In the genomic region with DNA sequence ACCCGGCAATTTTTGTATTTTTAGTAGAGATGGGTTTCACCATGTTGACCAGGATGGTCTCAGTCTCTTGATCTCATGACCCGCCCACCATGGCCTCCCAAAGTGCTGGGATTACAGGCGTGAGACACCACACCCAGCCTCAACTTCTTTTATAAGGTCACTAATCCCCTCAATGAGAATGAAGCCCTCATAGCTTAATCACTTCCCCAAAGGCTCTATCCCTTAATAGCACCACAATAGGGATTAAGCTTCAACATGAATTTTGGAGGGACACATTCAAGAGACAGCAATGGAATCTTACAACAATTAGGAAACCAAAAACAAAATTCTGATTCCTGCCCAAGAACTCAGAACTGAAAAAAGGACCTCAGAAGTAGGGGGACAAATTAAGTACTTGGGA, we compare ENCODE assay signal across 17 cellular contexts.
A peak's percentile ranks its signal among the peaks of the same experiment; 100 is the strongest.
DNase-seq lines count a peak whose midpoint lies in the region; ATAC-seq and TF ChIP-seq lines count a peak whose summit lies in the region.
"Had no signal": no experiment of that assay in that cellular context is flagged by ENCODE, and none has a peak within 500 bp of the region (broad histone marks: within the 10 kb centered on the region; RNA-seq: fewer than 3 reads in every experiment).

No MANE protein-coding gene starts in this region.

- H3K36me3 ChIP-seq in HAP-1 (replicated peaks): no peaks in the 10 kb centered on the region
- H3K36me3 ChIP-seq in gastrocnemius medialis: no peaks in the 10 kb centered on the region

- no peak for ATAC-seq in gastrocnemius medialis
- ATAC-seq: A549, HCT116 had no signal

- H3K27ac ChIP-seq in gastrocnemius medialis: no peak overlapping the region
- H3K27ac ChIP-seq: A549, GM23248 had no signal

- H3K27me3 ChIP-seq in HAP-1 (ENCODE audit: low read depth) (no peaks in the 10 kb centered on the region), gastrocnemius medialis (no peaks in the 10 kb centered on the region)

- peak overlapping the region; percentile 78 to 83 (median 80) for H3K27ac Mint-ChIP-seq in nephron

- TF ChIP-seq CTCF in nephron (IDR thresholded peaks at IDR 0.05; ENCODE audit: unreplicated experiment in 3 of 3): no peak
- no peak for TF ChIP-seq CTCF in gastrocnemius medialis (IDR thresholded peaks at IDR 0.05 in 4 of 5, conservative IDR thresholded peaks at IDR 0.05 in 1 of 5)

- H3K4me1 Mint-ChIP-seq in nephron: peaks cover 16% of the 10 kb centered on the region

- peak; percentile 75 to 92 for DNase-seq in HAP-1 (ENCODE audit: low spot score in 2 of 2)
- DNase-seq in NCI-H82 treated with DMSO at 0.1 percent for 48 hours (lab: John Stamatoyannopoulos, UW; ENCODE audit: unreplicated experiment): peak; percentile 36
- DNase-seq in gastrocnemius medialis: no peak
- DNase-seq in activated CD4-positive, alpha-beta T cell treated with anti-CD3 and anti-CD28 coated beads, Interleukin-2, amount 50 U/mL, for 48 hours: no peak
- DNase-seq in activated naive CD4-positive, alpha-beta T cell (lab: John Stamatoyannopoulos, UW): no peak
- no peak for DNase-seq in NCI-H510A (lab: John Stamatoyannopoulos, UW)
- DNase-seq: 8988T; C1 segment of cervical spinal cord; Caco-2; CD4-positive, alpha-beta memory T cell; DMS153; DND-41; GM23248; H7 had no signal

- H3K4me3 ChIP-seq in HAP-1 (no peak overlapping the region), gastrocnemius medialis (no peak overlapping the region)
- H3K4me3 ChIP-seq: A549, GM23248 had no signal

- TF ChIP-seq POLR2A in gastrocnemius medialis (IDR thresholded peaks at IDR 0.05): no peak

- in situ Hi-C loops in HAP-1 (cut with MboI; ENCODE audit: low sequenced_read_pairs): no loop called here
- in situ Hi-C loops in gastrocnemius medialis (cut with MboI; ENCODE audit: low sequenced_read_pairs in 4 of 4): no loop called here

- intact Hi-C loops in gastrocnemius medialis (cut with DNase I; ENCODE audit: low total_unique reads): no loop called here

- H3K36me3 Mint-ChIP-seq in nephron (ENCODE audit: low read depth): peaks cover 60% of the 10 kb centered on the region

- no peaks in the 10 kb centered on the region for H3K9me3 Mint-ChIP-seq in nephron
- H3K9me3 Mint-ChIP-seq: CD4-positive, alpha-beta memory T cell had no signal

- H3K9me3 ChIP-seq in HAP-1 (no peaks in the 10 kb centered on the region), gastrocnemius medialis (no peaks in the 10 kb centered on the region)
- H3K9me3 ChIP-seq: A549, Caco-2 had no signal

- no peak overlapping the region for H3K4me3 Mint-ChIP-seq in nephron
- H3K4me3 Mint-ChIP-seq: CD4-positive, alpha-beta memory T cell had no signal

- H3K4me1 ChIP-seq in HAP-1: peaks cover 11% of the 10 kb centered on the region
- no peaks in the 10 kb centered on the region for H3K4me1 ChIP-seq in gastrocnemius medialis
- H3K4me1 ChIP-seq: A549, Caco-2 had no signal

- no peaks in the 10 kb centered on the region for H3K27me3 Mint-ChIP-seq in nephron (ENCODE audit: low read depth)
- H3K27me3 Mint-ChIP-seq: CD4-positive, alpha-beta memory T cell had no signal

Comparison
In these comparisons a context has a peak if more than half of its experiments do, and no peak if none do; other contexts are left out.
1. DNase-seq: peak in HAP-1 (2 of 2) and NCI-H82 treated with DMSO at 0.1 percent for 48 hours (single experiment); none in gastrocnemius medialis (0 of 2), activated CD4-positive, alpha-beta T cell treated with anti-CD3 and anti-CD28 coated beads, Interleukin-2, amount 50 U/mL, for 48 hours (0 of 2), activated naive CD4-positive, alpha-beta T cell (0 of 4) and NCI-H510A (single experiment).